In the genomic region with DNA sequence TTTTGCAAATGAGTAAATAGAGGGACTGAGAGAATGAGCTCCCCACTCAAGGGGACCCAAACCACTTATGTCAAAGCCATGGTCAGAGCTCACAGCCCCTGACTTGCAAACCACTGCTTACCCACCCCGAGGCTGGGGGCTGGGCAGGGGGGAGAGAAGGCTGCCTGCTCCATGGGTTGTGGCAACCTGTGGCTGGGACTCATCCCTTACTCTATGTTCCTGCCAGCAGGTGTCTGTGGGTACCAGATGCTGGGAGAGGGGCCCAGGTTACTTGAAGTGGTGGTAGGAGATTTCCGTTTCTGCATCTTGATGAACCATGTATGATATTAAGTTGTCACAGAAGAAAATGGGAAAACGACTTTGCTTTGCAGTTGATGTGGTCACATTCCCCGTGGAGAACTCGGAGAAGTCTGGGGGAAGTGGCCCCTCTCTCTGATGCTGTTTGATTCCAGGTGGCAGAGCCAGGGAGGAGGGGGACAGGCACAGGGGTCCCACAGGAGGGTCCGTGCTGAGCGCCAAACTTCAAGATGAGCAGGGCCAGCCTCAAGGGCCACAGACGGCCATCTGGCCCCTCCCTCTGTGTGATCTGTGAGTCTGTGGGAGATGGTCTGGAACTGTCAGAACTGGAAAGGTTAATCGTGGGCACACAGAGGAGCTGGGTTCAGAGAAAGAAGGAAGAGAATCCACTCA, we compare ENCODE assay signal across 27 cellular contexts. TPM values are rescaled to one million over a fixed set of nuclear protein-coding genes. Genes with fewer than 3 reads are reported as not detected.
"Had no signal": no experiment of that assay in that cellular context is flagged by ENCODE, and none has a peak within 500 bp of the region (broad histone marks: within the 10 kb centered on the region; RNA-seq: fewer than 3 reads in every experiment).

No MANE protein-coding gene starts in this region.

- H3K4me1 ChIP-seq: parathyroid adenoma had no signal

- H3K27me3 ChIP-seq: dorsolateral prefrontal cortex had no signal

- ATAC-seq: body of pancreas, gastrocnemius medialis, left colon, natural killer cell, right cardiac atrium had no signal

- H2AFZ ChIP-seq: parathyroid adenoma had no signal

- H3K4me3 Mint-ChIP-seq: activated CD4-positive, alpha-beta memory T cell treated with anti-CD3 and anti-CD28 coated beads for 36 hours; activated CD4-positive, alpha-beta T cell treated with anti-CD3 and anti-CD28 coated beads, Interleukin-2, amount 10 ng/mL, durations not matched to agents 24 days and 14 days; activated naive CD8-positive, alpha-beta T cell treated with anti-CD3 and anti-CD28 coated beads for 36 hours; immature natural killer cell; natural killer cell had no signal

- DNase-seq: activated CD4-positive, alpha-beta memory T cell treated with anti-CD3 and anti-CD28 coated beads for 36 hours; activated CD4-positive, alpha-beta T cell treated with anti-CD3 and anti-CD28 coated beads, Interleukin-2, amount 10 ng/mL, durations not matched to agents 24 days and 14 days; activated CD4-positive, CD25-positive, alpha-beta regulatory T cell treated with anti-CD3 and anti-CD28 coated beads, Interleukin-2, amount 50 U/mL, for 72 hours; activated effector memory CD4-positive, alpha-beta T cell treated with Interleukin-2 at 50 U/mL for 16 hours; activated naive CD4-positive, alpha-beta T cell treated with Interleukin-2 at 50 U/mL for 16 hours; activated naive CD8-positive, alpha-beta T cell treated with anti-CD3 and anti-CD28 coated beads for 36 hours; aorta; body of pancreas; cerebellar nuclear complex; effector memory CD4-positive, alpha-beta T cell; erythroblast; gastrocnemius medialis; head of caudate nucleus; hypothalamus; immature natural killer cell; kidney; left colon; natural killer cell; right cardiac atrium; stimulated activated naive CD4-positive, alpha-beta T cell; T-helper 2 cell had no signal

- H3K36me3 ChIP-seq: adrenal gland, gastrocnemius medialis, suprapubic skin, tibial nerve had no signal

- H3K9me3 ChIP-seq: adrenal gland, body of pancreas, gastrocnemius medialis, suprapubic skin, tibial nerve had no signal

- H3K36me3 Mint-ChIP-seq: activated CD4-positive, alpha-beta memory T cell treated with anti-CD3 and anti-CD28 coated beads for 36 hours; activated naive CD8-positive, alpha-beta T cell treated with anti-CD3 and anti-CD28 coated beads for 36 hours; natural killer cell had no signal

- H3K4me3 ChIP-seq: adrenal gland, body of pancreas, coronary artery, dorsolateral prefrontal cortex, gastrocnemius medialis, suprapubic skin, tibial nerve had no signal

- H3K9ac ChIP-seq: parathyroid adenoma had no signal

- H3K27ac Mint-ChIP-seq: activated CD4-positive, alpha-beta memory T cell treated with anti-CD3 and anti-CD28 coated beads for 36 hours; activated CD4-positive, alpha-beta T cell treated with anti-CD3 and anti-CD28 coated beads, Interleukin-2, amount 10 ng/mL, durations not matched to agents 24 days and 14 days; activated naive CD8-positive, alpha-beta T cell treated with anti-CD3 and anti-CD28 coated beads for 36 hours; immature natural killer cell; natural killer cell had no signal

- H3K27ac ChIP-seq: adrenal gland, body of pancreas, coronary artery, dorsolateral prefrontal cortex, gastrocnemius medialis, parathyroid adenoma, suprapubic skin, tibial nerve had no signal

- H3K9me3 Mint-ChIP-seq: activated CD4-positive, alpha-beta memory T cell treated with anti-CD3 and anti-CD28 coated beads for 36 hours; activated CD4-positive, alpha-beta T cell treated with anti-CD3 and anti-CD28 coated beads, Interleukin-2, amount 10 ng/mL, durations not matched to agents 24 days and 14 days; activated naive CD8-positive, alpha-beta T cell treated with anti-CD3 and anti-CD28 coated beads for 36 hours; natural killer cell had no signal

- H3K79me2 ChIP-seq: parathyroid adenoma had no signal

RNA-seq across cellular contexts. Expression of a gene that starts 23.3 kb away (rescaled TPM):
- total RNA-seq: activated naive CD8-positive, alpha-beta T cell treated with anti-CD3 and anti-CD28 coated beads for 36 hours had no signal
